Comparison of ENCODE assay signal across 20 cellular contexts in the genomic region with DNA sequence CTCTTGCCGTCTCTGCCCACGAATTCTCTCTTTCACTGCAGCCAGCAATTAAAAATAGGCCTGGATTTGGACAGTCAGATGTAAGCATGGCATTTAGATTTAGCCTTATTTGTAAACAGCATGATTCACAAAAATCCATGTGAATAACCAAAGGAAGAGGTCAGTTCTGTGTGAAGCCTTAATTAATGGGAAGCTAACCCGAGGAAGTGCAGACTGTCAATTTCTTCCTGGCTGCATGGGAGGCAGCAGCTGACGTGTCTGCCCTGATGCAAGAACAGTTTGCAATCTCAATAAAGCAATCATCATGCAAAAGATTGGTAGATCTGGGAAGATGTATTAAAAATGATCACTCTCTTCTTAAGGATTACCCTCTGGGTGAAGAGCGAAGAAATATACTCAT.
"Had no signal": no experiment of that assay in that cellular context is flagged by ENCODE, and none has a peak within 500 bp of the region (broad histone marks: within the 10 kb centered on the region; RNA-seq: fewer than 3 reads in every experiment).

No MANE protein-coding gene starts in this region.

- H3K27me3 ChIP-seq: cardiac muscle cell, gastroesophageal sphincter, heart right ventricle, suprapubic skin had no signal

- H3K27ac Mint-ChIP-seq: activated CD4-positive, alpha-beta memory T cell treated with anti-CD3 and anti-CD28 coated beads for 36 hours; activated CD8-positive, alpha-beta memory T cell treated with anti-CD3 and anti-CD28 coated beads, Interleukin-2, amount 10 ng/mL, durations not matched to agents 7 days and 5 days; activated naive CD4-positive, alpha-beta T cell treated with anti-CD3 and anti-CD28 coated beads, Interleukin-2, amount 10 ng/mL, durations not matched to agents 7 days and 5 days; T-cell had no signal

- H3K9ac ChIP-seq: SK-N-SH had no signal

- H3K4me1 ChIP-seq: suprapubic skin had no signal

- H3K4me3 Mint-ChIP-seq: activated CD4-positive, alpha-beta memory T cell treated with anti-CD3 and anti-CD28 coated beads for 36 hours; activated CD8-positive, alpha-beta memory T cell treated with anti-CD3 and anti-CD28 coated beads, Interleukin-2, amount 10 ng/mL, durations not matched to agents 7 days and 5 days; activated naive CD4-positive, alpha-beta T cell treated with anti-CD3 and anti-CD28 coated beads, Interleukin-2, amount 10 ng/mL, durations not matched to agents 7 days and 5 days; T-cell had no signal

- H3K4me2 ChIP-seq: SK-N-SH had no signal

- H3K4me1 Mint-ChIP-seq: activated CD8-positive, alpha-beta memory T cell treated with anti-CD3 and anti-CD28 coated beads, Interleukin-2, amount 10 ng/mL, durations not matched to agents 7 days and 5 days; activated naive CD4-positive, alpha-beta T cell treated with anti-CD3 and anti-CD28 coated beads, Interleukin-2, amount 10 ng/mL, durations not matched to agents 7 days and 5 days; T-cell had no signal

- H3K9me3 Mint-ChIP-seq: activated CD4-positive, alpha-beta memory T cell treated with anti-CD3 and anti-CD28 coated beads for 36 hours; activated naive CD4-positive, alpha-beta T cell treated with anti-CD3 and anti-CD28 coated beads, Interleukin-2, amount 10 ng/mL, durations not matched to agents 7 days and 5 days; T-cell had no signal

- H3K36me3 ChIP-seq: cardiac muscle cell, gastroesophageal sphincter, heart right ventricle, neutrophil, suprapubic skin had no signal

- H3K27me3 Mint-ChIP-seq: activated CD8-positive, alpha-beta memory T cell treated with anti-CD3 and anti-CD28 coated beads, Interleukin-2, amount 10 ng/mL, durations not matched to agents 7 days and 5 days; activated naive CD4-positive, alpha-beta T cell treated with anti-CD3 and anti-CD28 coated beads, Interleukin-2, amount 10 ng/mL, durations not matched to agents 7 days and 5 days had no signal

- H3K27ac ChIP-seq: cardiac muscle cell, gastroesophageal sphincter, heart right ventricle, neutrophil, skin epidermis, suprapubic skin had no signal

- DNase-seq: activated CD4-positive, alpha-beta memory T cell treated with anti-CD3 and anti-CD28 coated beads for 36 hours; activated CD8-positive, alpha-beta memory T cell treated with anti-CD3 and anti-CD28 coated beads, Interleukin-2, amount 10 ng/mL, durations not matched to agents 7 days and 5 days; activated naive CD4-positive, alpha-beta T cell treated with anti-CD3 and anti-CD28 coated beads, Interleukin-2, amount 10 ng/mL, durations not matched to agents 7 days and 5 days; activated T-cell treated with anti-CD3 and anti-CD28 coated beads, Interleukin-2, amount 50 U/mL, for 1 hour; heart right ventricle; midbrain; posterior cingulate gyrus; retina; SK-N-SH; stimulated activated CD4-positive, alpha-beta T cell treated with anti-CD3 and anti-CD28 coated beads, Interleukin-4, amount 100 ng/mL, for 4 hours; stimulated activated CD8-positive, alpha-beta memory T cell treated with anti-CD3 and anti-CD28 coated beads, Interleukin-4, amount 100 ng/mL, for 48 hours; stimulated activated naive CD4-positive, alpha-beta T cell treated with Interleukin-2 at 50 U/mL for 16 hours; T-cell; T1000; trophoblast cell had no signal

- H3K36me3 Mint-ChIP-seq: activated CD4-positive, alpha-beta memory T cell treated with anti-CD3 and anti-CD28 coated beads for 36 hours; activated CD8-positive, alpha-beta memory T cell treated with anti-CD3 and anti-CD28 coated beads, Interleukin-2, amount 10 ng/mL, durations not matched to agents 7 days and 5 days; activated naive CD4-positive, alpha-beta T cell treated with anti-CD3 and anti-CD28 coated beads, Interleukin-2, amount 10 ng/mL, durations not matched to agents 7 days and 5 days; T-cell had no signal

- H3K4me3 ChIP-seq: cardiac muscle cell, gastroesophageal sphincter, heart right ventricle, skin epidermis, suprapubic skin had no signal

- H3K9me3 ChIP-seq: gastroesophageal sphincter, heart right ventricle, neutrophil, SK-N-SH, suprapubic skin had no signal
